In the genomic region with DNA sequence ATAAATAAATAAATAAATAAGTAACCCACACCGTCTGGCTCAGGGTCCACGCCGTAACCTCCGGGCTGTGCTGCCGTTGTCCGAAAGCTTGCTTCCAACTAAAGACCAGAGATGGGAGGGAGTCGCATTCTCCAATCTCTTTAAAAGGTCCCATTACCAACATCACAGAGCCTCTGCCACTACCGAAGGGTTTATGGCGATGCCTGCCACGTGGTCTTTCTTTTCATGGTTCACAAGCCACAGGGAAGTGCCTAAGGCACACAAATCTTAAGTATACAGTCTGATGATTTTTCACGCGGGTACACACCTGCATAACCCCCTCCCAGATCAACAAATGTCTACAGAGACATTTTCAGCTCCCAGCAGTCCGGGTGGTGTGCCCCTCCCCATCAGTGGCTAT, we compare ENCODE assay signal across 8 cellular contexts. TPM values are rescaled to one million over a fixed set of nuclear protein-coding genes. Genes with fewer than 3 reads are reported as not detected.
A peak's percentile ranks its signal among the peaks of the same experiment; 100 is the strongest.
DNase-seq lines count a peak whose midpoint lies in the region; ATAC-seq and TF ChIP-seq lines count a peak whose summit lies in the region.

No MANE protein-coding gene starts in this region.

- 55% methylated on average over 13 of the region's 13 CpGs for WGBS in right cardiac atrium
- 11% methylated on average over 13 of the region's 13 CpGs for WGBS in suprapubic skin

- ATAC-seq in right cardiac atrium (no peak), left ventricle myocardium superior (no peak), GM19452 (IDR thresholded peaks at IDR 0.05; ENCODE audit: unreplicated experiment) (no peak), HG03432 (IDR thresholded peaks at IDR 0.05; ENCODE audit: unreplicated experiment) (no peak), HG02970 (IDR thresholded peaks at IDR 0.05; ENCODE audit: low FRiP score, unreplicated experiment) (no peak)
- ATAC-seq in activated CD8-positive, alpha-beta T cell treated with anti-CD3 and anti-CD28 coated beads, Interleukin-2, amount 10 ng/mL, durations not matched to agents 7 days and 5 days: peak; percentile 10

- H3K36me3 ChIP-seq in iPS-20b (ENCODE audit: insufficient read depth, low read depth, low read length) (peaks cover 21% of the 10 kb centered on the region), suprapubic skin (no peaks in the 10 kb centered on the region)

- intact Hi-C loops in right cardiac atrium (cut with DNase I): no loop called here
- intact Hi-C loops in left ventricle myocardium superior (cut with micrococcal nuclease): no loop called here

- peaks cover 63% of the 10 kb centered on the region for H3K4me1 Mint-ChIP-seq in activated CD8-positive, alpha-beta T cell treated with anti-CD3 and anti-CD28 coated beads, Interleukin-2, amount 10 ng/mL, durations not matched to agents 7 days and 5 days (ENCODE audit: low read depth)

- H3K27ac ChIP-seq in right cardiac atrium (ENCODE audit: low read length) (no peak overlapping the region), iPS-20b (ENCODE audit: low read length) (no peak overlapping the region), suprapubic skin (no peak overlapping the region)

- peaks cover 6% of the 10 kb centered on the region for H3K27me3 Mint-ChIP-seq in activated CD8-positive, alpha-beta T cell treated with anti-CD3 and anti-CD28 coated beads, Interleukin-2, amount 10 ng/mL, durations not matched to agents 7 days and 5 days (ENCODE audit: low read depth)

- peak overlapping the region; percentile 62; the same call in 1 of the 2 replicates for H3K9ac ChIP-seq in iPS-20b (ENCODE audit: low read depth, low read length)

- H3K9me3 ChIP-seq in right cardiac atrium (ENCODE audit: control insufficient read depth, low read length): no peaks in the 10 kb centered on the region
- no peaks in the 10 kb centered on the region for H3K9me3 ChIP-seq in iPS-20b (ENCODE audit: insufficient read depth, low read depth, low read length)
- H3K9me3 ChIP-seq in suprapubic skin: no peaks in the 10 kb centered on the region

- peaks cover 53% of the 10 kb centered on the region for H3K36me3 Mint-ChIP-seq in activated CD8-positive, alpha-beta T cell treated with anti-CD3 and anti-CD28 coated beads, Interleukin-2, amount 10 ng/mL, durations not matched to agents 7 days and 5 days (ENCODE audit: low read depth)

- H3K4me3 ChIP-seq in right cardiac atrium (ENCODE audit: low read length) (peak overlapping the region; percentile 77), iPS-20b (ENCODE audit: low read length) (peak overlapping the region; percentile 82), suprapubic skin (peak overlapping the region; percentile 72)

- TF ChIP-seq POLR2A in suprapubic skin (IDR thresholded peaks at IDR 0.05): no peak

- POLR2A ChIA-PET in activated CD8-positive, alpha-beta T cell treated with anti-CD3 and anti-CD28 coated beads, Interleukin-2, amount 10 ng/mL, durations not matched to agents 7 days and 5 days (lab: Charles Lee): interaction anchor here (0.6 to 4.4 kb wide), 7 partner anchors 10 to 102 kb away, joined by 3 to 35 read pairs (median 8); no protein-coding TSS in a partner anchor

- CTCF ChIA-PET in activated CD8-positive, alpha-beta T cell treated with anti-CD3 and anti-CD28 coated beads, Interleukin-2, amount 10 ng/mL, durations not matched to agents 7 days and 5 days (lab: Charles Lee): interaction anchor here (0.7 to 2.9 kb wide), 8 partner anchors 18 to 123 kb away, joined by 3 to 18 read pairs (median 4); no protein-coding TSS in a partner anchor

- no peak for TF ChIP-seq EP300 in suprapubic skin (IDR thresholded peaks at IDR 0.05)

- H3K27ac Mint-ChIP-seq in activated CD8-positive, alpha-beta T cell treated with anti-CD3 and anti-CD28 coated beads, Interleukin-2, amount 10 ng/mL, durations not matched to agents 7 days and 5 days: peak overlapping the region; percentile 88

- H3K27me3 ChIP-seq in right cardiac atrium (ENCODE audit: control insufficient read depth, insufficient read depth): no peaks in the 10 kb centered on the region
- H3K27me3 ChIP-seq in iPS-20b (ENCODE audit: insufficient read depth, low read length): peaks cover 11% of the 10 kb centered on the region
- H3K27me3 ChIP-seq in suprapubic skin: no peaks in the 10 kb centered on the region

- TF ChIP-seq CTCF in suprapubic skin (IDR thresholded peaks at IDR 0.05): no peak

- no peaks in the 10 kb centered on the region for H3K9me3 Mint-ChIP-seq in activated CD8-positive, alpha-beta T cell treated with anti-CD3 and anti-CD28 coated beads, Interleukin-2, amount 10 ng/mL, durations not matched to agents 7 days and 5 days (ENCODE audit: insufficient read depth)

- peak overlapping the region; percentile 98 for H3K4me3 Mint-ChIP-seq in activated CD8-positive, alpha-beta T cell treated with anti-CD3 and anti-CD28 coated beads, Interleukin-2, amount 10 ng/mL, durations not matched to agents 7 days and 5 days

- no peak for DNase-seq in right cardiac atrium
- no peak for DNase-seq in left ventricle myocardium superior
- DNase-seq in activated CD8-positive, alpha-beta T cell treated with anti-CD3 and anti-CD28 coated beads, Interleukin-2, amount 10 ng/mL, durations not matched to agents 7 days and 5 days: peak; percentile 51
- no peak for DNase-seq in suprapubic skin (ENCODE audit: low spot score in 2 of 2)

- H3K4me1 ChIP-seq in right cardiac atrium (ENCODE audit: control insufficient read depth, insufficient read depth, low read length) (no peaks in the 10 kb centered on the region), iPS-20b (ENCODE audit: insufficient read depth, low read length) (peaks cover 25% of the 10 kb centered on the region), suprapubic skin (peaks cover 36% of the 10 kb centered on the region)

RNA-seq across cellular contexts. Expression of a gene that starts 1.4 kb away (rescaled TPM):
- total RNA-seq in right cardiac atrium (10 to 100 TPM; 12.7 to 26.9 (median 23.5) TPM), left ventricle myocardium superior (11.8 TPM), suprapubic skin (10 to 100 TPM in 2 of 4 donors, 1 to 10 TPM in 2; 7.9 to 12.9 (median 10.3) TPM)
- 11.6 TPM for polyA plus RNA-seq in right cardiac atrium
- 100 to 1,000 TPM; 837 to 887 TPM for total RNA-seq in activated CD8-positive, alpha-beta T cell treated with anti-CD3 and anti-CD28 coated beads, Interleukin-2, amount 10 ng/mL, durations not matched to agents 7 days and 5 days

RNA-seq across cellular contexts. Expression of a gene that starts 31.8 kb away (rescaled TPM):
- total RNA-seq in right cardiac atrium (10 to 100 TPM; 37.4 to 47.2 (median 41.1) TPM), left ventricle myocardium superior (62.5 TPM), suprapubic skin (10 to 100 TPM; 43.4 to 70.7 (median 67.2) TPM)
- 17.2 TPM for polyA plus RNA-seq in right cardiac atrium
- total RNA-seq in activated CD8-positive, alpha-beta T cell treated with anti-CD3 and anti-CD28 coated beads, Interleukin-2, amount 10 ng/mL, durations not matched to agents 7 days and 5 days: 10 to 100 TPM; 31.4 to 32.6 TPM

Comparison
In these comparisons a context has a peak if more than half of its experiments do, and no peak if none do; other contexts are left out.
1. RNA of a gene that starts 1.4 kb away (total RNA-seq): 837 to 887 TPM in activated CD8-positive, alpha-beta T cell treated with anti-CD3 and anti-CD28 coated beads, Interleukin-2, amount 10 ng/mL, durations not matched to agents 7 days and 5 days; 12.7 to 26.9 TPM in right cardiac atrium, 7.9 to 12.9 TPM in suprapubic skin and 11.8 TPM in left ventricle myocardium superior (single experiment); every median in the first group is over 10 times any median in the second.
2. Peak in every context shown above with its lines, with median percentiles within 50 percentile points of each other: H3K4me3 ChIP-seq.